Comparison of ENCODE assay signal across 1 cellular context in genomic region chr22:37299969-37300509, GRCh38.
TF ChIP-seq lines count a peak whose summit lies in the region.

No MANE protein-coding gene starts in this region.

TF ChIP-seq in GM12878, 131 proteins besides CTCF, POLR2A, EP300 and RAD21:
- TF ChIP-seq TCF3 (IDR thresholded peaks at IDR 0.05; ENCODE audit: borderline replicate concordance, insufficient read depth, low read depth, low read length): no peak
- peak; percentile 91 for TF ChIP-seq ZNF24 (IDR thresholded peaks at IDR 0.05)
TF ChIP-seq in GM12878: peak in this region for 1.
